Comparison of ENCODE assay signal across 19 cellular contexts in genomic region chr3:185250247-185250646, GRCh38. TPM values are rescaled to one million over a fixed set of nuclear protein-coding genes. Genes with fewer than 3 reads are reported as not detected.
DNase-seq lines count a peak whose midpoint lies in the region; ATAC-seq and TF ChIP-seq lines count a peak whose summit lies in the region.
"Had no signal": no experiment of that assay in that cellular context is flagged by ENCODE, and none has a peak within 500 bp of the region (broad histone marks: within the 10 kb centered on the region; RNA-seq: fewer than 3 reads in every experiment).

No MANE protein-coding gene starts in this region.

- no peaks in the 10 kb centered on the region for H3K27me3 ChIP-seq in mesenchymal stem cell (ENCODE audit: control insufficient read depth in 1 of 2, insufficient read depth in 1 of 2, low read length in 2 of 2)
- H3K27me3 ChIP-seq: esophagus muscularis mucosa, left lung, sigmoid colon, upper lobe of right lung had no signal

- H3K27ac ChIP-seq in mesenchymal stem cell (ENCODE audit: low read length, poor library complexity, severe bottlenecking): peak overlapping the region; percentile 88
- H3K27ac ChIP-seq: C4-2B, esophagus muscularis mucosa, left lung, sigmoid colon, upper lobe of right lung had no signal

- no peak overlapping the region for H3K4ac ChIP-seq in mesenchymal stem cell (ENCODE audit: low read depth in 1 of 2, low read length in 2 of 2)

- H3K9ac ChIP-seq in mesenchymal stem cell (ENCODE audit: low read length): no peak overlapping the region

- H2AK5ac ChIP-seq in mesenchymal stem cell (ENCODE audit: low read length, severe bottlenecking): no peak overlapping the region

- H3K18ac ChIP-seq in mesenchymal stem cell (ENCODE audit: low read depth in 1 of 2, low read length in 2 of 2): no peak overlapping the region

- no peak overlapping the region for H2BK15ac ChIP-seq in mesenchymal stem cell (ENCODE audit: low read depth, poor library complexity, severe bottlenecking)

- no peak overlapping the region for H2BK120ac ChIP-seq in mesenchymal stem cell (ENCODE audit: low read depth, low read length)

- H4K8ac ChIP-seq in mesenchymal stem cell (ENCODE audit: low read length): no peak overlapping the region

- no peak overlapping the region for H3K23ac ChIP-seq in mesenchymal stem cell (ENCODE audit: low read length in 2 of 2)

- no peak overlapping the region for H3K4me3 ChIP-seq in fibroblast of pulmonary artery (replicated peaks; ENCODE audit: low read depth, low read length)
- H3K4me3 ChIP-seq in mesenchymal stem cell (ENCODE audit: insufficient read depth in 1 of 2, low read depth in 1 of 2, low read length in 2 of 2): no peak overlapping the region
- H3K4me3 ChIP-seq: esophagus muscularis mucosa, left lung, sigmoid colon, upper lobe of right lung had no signal

- peaks cover 3% of the 10 kb centered on the region for H3K4me1 ChIP-seq in mesenchymal stem cell (ENCODE audit: control insufficient read depth, insufficient read depth, low read depth, low read length)
- H3K4me1 ChIP-seq: left lung, upper lobe of right lung had no signal

- H3K4me2 ChIP-seq in mesenchymal stem cell (ENCODE audit: low read length, poor library complexity, severe bottlenecking): no peak overlapping the region

- no peak for TF ChIP-seq CTCF in fibroblast of pulmonary artery (IDR thresholded peaks at IDR 0.05; ENCODE audit: low read length, missing control alignments)
- TF ChIP-seq CTCF in GM20000 (IDR thresholded peaks at IDR 0.05; ENCODE audit: extremely low read depth, missing control alignments): no peak

- no peak overlapping the region for H4K91ac ChIP-seq in mesenchymal stem cell (ENCODE audit: low read length)

- ATAC-seq in GM21528 (IDR thresholded peaks at IDR 0.05; ENCODE audit: low FRiP score, unreplicated experiment): no peak
- ATAC-seq: activated CD4-positive, alpha-beta T cell treated with anti-CD3 and anti-CD28 coated beads for 36 hours; left lung; upper lobe of right lung had no signal

- H2AFZ ChIP-seq in mesenchymal stem cell (ENCODE audit: low read depth, low read length): no peak overlapping the region

- H3K79me1 ChIP-seq in mesenchymal stem cell (replicated peaks; ENCODE audit: low read length, poor library complexity, severe bottlenecking): no peaks in the 10 kb centered on the region

- peaks cover 0 to 5% of the 10 kb centered on the region in 2 experiments for H3K36me3 ChIP-seq in mesenchymal stem cell (ENCODE audit: control insufficient read depth in 1 of 2, insufficient read depth in 2 of 2, low read depth in 1 of 2, low read length in 2 of 2)
- H3K36me3 ChIP-seq: left lung, upper lobe of right lung had no signal

- DNase-seq in AG20443 (ENCODE audit: low spot score) (peak; percentile 13), RPMI7951 (ENCODE audit: low read depth) (peak; percentile 7), fibroblast of pulmonary artery (ENCODE audit: low read depth) (peak; percentile 11), mesenchymal stem cell (no peak), GM20000 (ENCODE audit: low spot score) (no peak), HuH-7.5 (ENCODE audit: low spot score) (no peak), NCI-H69 (lab: John Stamatoyannopoulos, UW) (no peak)
- DNase-seq: activated CD4-positive, alpha-beta T cell treated with anti-CD3 and anti-CD28 coated beads for 36 hours; cerebellar nuclear complex; effector CD4-positive, alpha-beta T cell; HCEC 1CT; KG1; left lung; NCI-H748 treated with DMSO at 0.1 percent for 48 hours; sigmoid colon; upper lobe of right lung had no signal

- no peak overlapping the region for H2BK12ac ChIP-seq in mesenchymal stem cell (ENCODE audit: low read length in 2 of 2)

- no peak overlapping the region for H3K14ac ChIP-seq in mesenchymal stem cell (ENCODE audit: low read length in 2 of 2)

- H2BK5ac ChIP-seq in mesenchymal stem cell (ENCODE audit: low read depth, low read length, poor library complexity, severe bottlenecking): no peak overlapping the region

- H3K9me3 ChIP-seq in mesenchymal stem cell (ENCODE audit: control insufficient read depth, low read length): no peaks in the 10 kb centered on the region
- H3K9me3 ChIP-seq: esophagus muscularis mucosa, left lung, sigmoid colon, upper lobe of right lung had no signal

RNA-seq across cellular contexts. Expression of gene EHHADH, which starts 3.6 kb away (rescaled TPM):
- 13.4 and 14.8 TPM in 2 replicates for total RNA-seq in RPMI7951 (2014; rRNA removed; shearing (Covaris generic))
- polyA plus RNA-seq in mesenchymal stem cell (2013, experiment 1 of 2): 0.17 TPM
- polyA plus RNA-seq in mesenchymal stem cell (2013, experiment 2 of 2): 0.15 TPM

Comparison
In these comparisons a context has a peak if more than half of its experiments do, and no peak if none do; other contexts are left out.
1. DNase-seq: peak in AG20443 (single experiment), RPMI7951 (single experiment) and fibroblast of pulmonary artery (single experiment); none in mesenchymal stem cell (single experiment), GM20000 (single experiment), HuH-7.5 (single experiment) and NCI-H69 (single experiment).